ENCODE assay signal across 29 cellular contexts in the genomic region with DNA sequence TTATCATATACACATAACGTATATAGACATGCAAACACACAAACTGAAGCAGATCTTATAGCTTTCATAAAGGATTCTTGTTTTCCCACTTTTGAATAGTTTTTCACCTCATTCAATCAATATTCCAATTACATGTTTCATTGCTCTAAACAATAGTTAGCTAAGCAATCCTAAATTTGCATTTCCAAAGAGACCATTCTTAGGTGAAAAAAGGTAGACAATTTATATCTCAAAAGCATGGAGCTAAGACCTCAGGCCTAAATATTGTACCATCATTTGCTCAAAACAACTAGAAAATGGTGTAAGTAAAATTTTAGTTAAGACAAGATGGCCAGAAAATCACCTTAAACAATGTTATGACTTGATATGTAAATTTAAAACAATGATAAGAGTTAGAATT.
"Had no signal": no experiment of that assay in that cellular context is flagged by ENCODE, and none has a peak within 500 bp of the region (broad histone marks: within the 10 kb centered on the region; RNA-seq: fewer than 3 reads in every experiment).

No MANE protein-coding gene starts in this region.

- H3K27me3 Mint-ChIP-seq: dendritic cell treated with granulocyte-macrophage colony-stimulating factor and Interleukin-4, amounts not matched to agents 40 ng/mL and 50 ng/mL, for 4 days; effector memory CD8-positive, alpha-beta T cell had no signal

- H3K4me2 ChIP-seq: hepatocyte had no signal

- H3K9me3 ChIP-seq: colonic mucosa, esophagus muscularis mucosa, esophagus squamous epithelium, gastrocnemius medialis, gastroesophageal sphincter, heart left ventricle, heart right ventricle had no signal

- H3K27ac Mint-ChIP-seq: dendritic cell treated with granulocyte-macrophage colony-stimulating factor and Interleukin-4, amounts not matched to agents 40 ng/mL and 50 ng/mL, for 4 days; effector memory CD8-positive, alpha-beta T cell; endodermal cell had no signal

- H3K9me3 Mint-ChIP-seq: dendritic cell treated with granulocyte-macrophage colony-stimulating factor and Interleukin-4, amounts not matched to agents 40 ng/mL and 50 ng/mL, for 4 days; endodermal cell had no signal

- H2AFZ ChIP-seq: hepatocyte had no signal

- H3K27ac ChIP-seq: colonic mucosa, coronary artery, dorsolateral prefrontal cortex, epithelial cell of prostate, esophagus muscularis mucosa, esophagus squamous epithelium, foreskin keratinocyte, gastrocnemius medialis, gastroesophageal sphincter, heart left ventricle, heart right ventricle, hepatocyte had no signal

- FAIRE-seq: endometrium, endothelial cell of umbilical vein, frontal cortex had no signal

- H3K4me3 ChIP-seq: colonic mucosa, coronary artery, dorsolateral prefrontal cortex, esophagus muscularis mucosa, esophagus squamous epithelium, gastrocnemius medialis, gastroesophageal sphincter, heart left ventricle, heart right ventricle, hepatocyte had no signal

- ATAC-seq: effector memory CD8-positive, alpha-beta T cell; esophagus mucosa; foreskin keratinocyte; gastrocnemius medialis; gastroesophageal sphincter; heart left ventricle; heart right ventricle had no signal

- H3K4me1 ChIP-seq: colonic mucosa, esophagus muscularis mucosa, esophagus squamous epithelium, foreskin keratinocyte, gastrocnemius medialis, gastroesophageal sphincter, heart left ventricle, heart right ventricle had no signal

- H3K4me3 Mint-ChIP-seq: dendritic cell treated with granulocyte-macrophage colony-stimulating factor and Interleukin-4, amounts not matched to agents 40 ng/mL and 50 ng/mL, for 4 days; effector memory CD8-positive, alpha-beta T cell; endodermal cell had no signal

- H3K79me2 ChIP-seq: hepatocyte had no signal

- H3K36me3 ChIP-seq: colonic mucosa, esophagus muscularis mucosa, esophagus squamous epithelium, gastrocnemius medialis, gastroesophageal sphincter, heart left ventricle, heart right ventricle had no signal

- H3K27me3 ChIP-seq: colonic mucosa, esophagus squamous epithelium, foreskin keratinocyte, gastrocnemius medialis, gastroesophageal sphincter, heart right ventricle, hepatocyte had no signal

- DNase-seq: colonic mucosa; cortex of kidney; dermis blood vessel endothelial cell; dorsolateral prefrontal cortex; effector CD4-positive, alpha-beta T cell; effector CD8-positive, alpha-beta T cell; effector memory CD4-positive, alpha-beta T cell; effector memory CD8-positive, alpha-beta T cell; endodermal cell; erythroblast; esophagus squamous epithelium; foreskin fibroblast; foreskin keratinocyte; foreskin melanocyte; gastrocnemius medialis; glutamatergic neuron; head of caudate nucleus; heart left ventricle; heart right ventricle had no signal
